In genomic region chrX:29407357-29407756, GRCh38 we compare ENCODE assay signal across 11 cellular contexts.
"Had no signal": no experiment of that assay in that cellular context is flagged by ENCODE, and none has a peak within 500 bp of the region (broad histone marks: within the 10 kb centered on the region; RNA-seq: fewer than 3 reads in every experiment).

No MANE protein-coding gene starts in this region.

- H3K27ac ChIP-seq: GM23248 had no signal

- H3K4me3 Mint-ChIP-seq: GM23338, H9, HFFc6 had no signal

- H2AFZ ChIP-seq: GM23248, GM23338 had no signal

- DNase-seq: GM23248, GOT3, H7, H9, HCEC 1CT, HFFc6 had no signal

- ATAC-seq: GM23338, HCT116 had no signal

- H3K36me3 ChIP-seq: HAP-1 had no signal

- H3K4me3 ChIP-seq: GM23248, GM23338, HAP-1 had no signal

- H3K4me2 ChIP-seq: GM23338 had no signal

- H3K9me3 Mint-ChIP-seq: HFFc6 had no signal

- H3K9ac ChIP-seq: GM23248 had no signal

- H3K9me3 ChIP-seq: HAP-1 had no signal

- FAIRE-seq: H1, H54 had no signal

- H3K27ac Mint-ChIP-seq: GM23338, H9, HFFc6 had no signal
